18 cellular contexts compared by ENCODE assay signal in the genomic region with DNA sequence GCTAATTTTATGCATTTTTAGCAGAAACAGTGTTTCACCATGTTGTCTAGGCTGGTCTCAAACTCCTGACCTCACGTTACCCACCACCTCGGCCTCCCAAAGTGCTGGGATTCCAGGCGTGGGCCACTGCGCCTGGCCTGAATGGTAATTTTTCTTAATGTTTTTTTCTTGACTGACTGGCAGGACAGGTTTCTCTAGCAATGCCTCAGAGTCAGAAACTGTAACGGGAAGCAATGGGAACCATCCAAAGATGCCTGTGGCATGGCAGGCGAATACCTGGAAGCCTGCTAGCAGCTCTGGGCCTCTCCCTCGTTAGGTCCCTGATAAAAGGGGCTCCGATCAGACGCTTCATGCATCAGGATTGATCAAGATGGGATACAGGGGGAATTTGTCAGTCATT.
A peak's percentile ranks its signal among the peaks of the same experiment; 100 is the strongest.
DNase-seq lines count a peak whose midpoint lies in the region; ATAC-seq, FAIRE-seq and TF ChIP-seq lines count a peak whose summit lies in the region.
"Had no signal": no experiment of that assay in that cellular context is flagged by ENCODE, and none has a peak within 500 bp of the region (broad histone marks: within the 10 kb centered on the region; RNA-seq: fewer than 3 reads in every experiment).

No MANE protein-coding gene starts in this region.

- no peak overlapping the region for H3K27ac ChIP-seq in keratinocyte (ENCODE audit: control insufficient read depth, insufficient read depth, low read length)
- H3K27ac ChIP-seq in neuronal stem cell (replicated peaks; ENCODE audit: low read length): no peak overlapping the region
- no peak overlapping the region for H3K27ac ChIP-seq in mammary epithelial cell (ENCODE audit: insufficient read depth, low read depth, low read length)
- H3K27ac ChIP-seq: BLaER1 treated with 17β-estradiol and CSF1 and Interleukin-3, amounts not matched to agents 10 nM and 100 nM; SK-N-MC had no signal

- no peaks in the 10 kb centered on the region for H3K9me3 ChIP-seq in keratinocyte (ENCODE audit: control insufficient read depth, low read depth, low read length)
- no peaks in the 10 kb centered on the region for H3K9me3 ChIP-seq in neuronal stem cell (replicated peaks in 1 of 2; ENCODE audit: control insufficient read depth in 2 of 2, insufficient read depth in 1 of 2, low read depth in 1 of 2, low read length in 2 of 2)
- H3K9me3 ChIP-seq in mammary epithelial cell (replicated peaks; ENCODE audit: insufficient read depth, low read length): no peaks in the 10 kb centered on the region
- H3K9me3 ChIP-seq: BLaER1 treated with 17β-estradiol and CSF1 and Interleukin-3, amounts not matched to agents 10 nM and 100 nM; HAP-1 had no signal

- H3K9ac ChIP-seq in keratinocyte (ENCODE audit: control insufficient read depth, extremely low read depth, insufficient read depth, low read length) (no peak overlapping the region), neuronal stem cell (ENCODE audit: low read depth, low read length, poor library complexity) (no peak overlapping the region), mammary epithelial cell (ENCODE audit: insufficient read depth, low read length) (no peak overlapping the region)
- H3K9ac ChIP-seq: BLaER1 treated with 17β-estradiol and CSF1 and Interleukin-3, amounts not matched to agents 10 nM and 100 nM had no signal

- H3K27me3 ChIP-seq in keratinocyte (ENCODE audit: control insufficient read depth, extremely low read depth, insufficient read depth, low read length): no peaks in the 10 kb centered on the region
- H3K27me3 ChIP-seq in neuronal stem cell (ENCODE audit: control insufficient read depth in 3 of 3, insufficient read depth in 3 of 3, low read depth in 1 of 3, low read length in 3 of 3): no peaks in the 10 kb centered on the region
- H3K27me3 ChIP-seq in mammary epithelial cell (ENCODE audit: insufficient read depth, low read length): no peaks in the 10 kb centered on the region
- H3K27me3 ChIP-seq: BLaER1 treated with 17β-estradiol and CSF1 and Interleukin-3, amounts not matched to agents 10 nM and 100 nM had no signal

- H4K91ac ChIP-seq in neuronal stem cell (ENCODE audit: low read depth, low read length, poor library complexity): no peak overlapping the region

- no peak for TF ChIP-seq EP300 in Ishikawa (IDR thresholded peaks at IDR 0.05; ENCODE audit: borderline replicate concordance)

- H2BK5ac ChIP-seq in neuronal stem cell (ENCODE audit: low read length): no peak overlapping the region

- in situ Hi-C loops in mammary epithelial cell (cut with MboI; ENCODE audit: low sequenced_read_pairs in 2 of 2): no loop called here

- H3K79me1 ChIP-seq in neuronal stem cell (ENCODE audit: low read depth, low read length): no peaks in the 10 kb centered on the region

- WGBS in neuronal stem cell (ENCODE audit: extremely low coverage in 2 of 2, insufficient read length in 2 of 2, insufficient replicate concordance in 1 of 2), 2 donors: no CpG with 5 or more reads among the region's 9 CpGs
- WGBS in mammary epithelial cell (ENCODE audit: low coverage, missing lambda C conversion rate): 87% methylated on average over 9 of the region's 9 CpGs

- CTCF ChIA-PET in Calu3 (lab: Charles Lee): interaction anchor here (0.7 to 1.7 kb wide), 2 partner anchors 11 to 28 kb away, joined by 3 to 5 read pairs; no protein-coding TSS in a partner anchor
- CTCF ChIA-PET in mammary epithelial cell (lab: Charles Lee; ENCODE audit: low non-redundant PET): no interaction called here

- no peak overlapping the region for H4K8ac ChIP-seq in neuronal stem cell (ENCODE audit: low read depth, low read length)

- H3K27ac Mint-ChIP-seq in Calu3 (ENCODE audit: unreplicated experiment): peak overlapping the region; percentile 97
- H3K27ac Mint-ChIP-seq in natural killer cell: no peak overlapping the region
- H3K27ac Mint-ChIP-seq: CD8-positive, alpha-beta memory T cell had no signal

- H2BK12ac ChIP-seq in neuronal stem cell (ENCODE audit: low read length): peak overlapping the region; percentile 80

- H3K4me1 ChIP-seq in keratinocyte (ENCODE audit: control insufficient read depth, extremely low read depth, insufficient read depth, low read length) (no peaks in the 10 kb centered on the region), neuronal stem cell (ENCODE audit: control insufficient read depth in 2 of 2, insufficient read depth in 1 of 2, low read depth in 1 of 2, low read length in 2 of 2) (peaks cover 3 to 12% of the 10 kb centered on the region in 2 donors), mammary epithelial cell (ENCODE audit: insufficient read depth, low read length) (no peaks in the 10 kb centered on the region)
- H3K4me1 ChIP-seq: HAP-1 had no signal

- peaks cover 73% of the 10 kb centered on the region for H3K4me1 Mint-ChIP-seq in Calu3 (ENCODE audit: low read depth, unreplicated experiment)
- H3K4me1 Mint-ChIP-seq in natural killer cell: no peaks in the 10 kb centered on the region
- H3K4me1 Mint-ChIP-seq: CD8-positive, alpha-beta memory T cell had no signal

- H3K9me3 Mint-ChIP-seq in Calu3 (ENCODE audit: low read depth, unreplicated experiment) (no peaks in the 10 kb centered on the region), natural killer cell (peaks cover 6 to 9% of the 10 kb centered on the region in 2 donors)

- H3K36me3 ChIP-seq in keratinocyte (ENCODE audit: control insufficient read depth in 2 of 2, extremely low read depth in 1 of 2, insufficient read depth in 2 of 2, low read length in 2 of 2) (no peaks in the 10 kb centered on the region), neuronal stem cell (replicated peaks in 1 of 2; ENCODE audit: control insufficient read depth in 2 of 2, insufficient read depth in 2 of 2, low read length in 2 of 2) (no peaks in the 10 kb centered on the region), mammary epithelial cell (ENCODE audit: insufficient read depth, low read length) (no peaks in the 10 kb centered on the region)
- H3K36me3 ChIP-seq: BLaER1 treated with 17β-estradiol and CSF1 and Interleukin-3, amounts not matched to agents 10 nM and 100 nM; HAP-1 had no signal

- no TSS peak for BruUV-seq in Calu3 (replicated peaks; lab: Mats Ljungman, UMichigan)
- BruUV-seq in mammary epithelial cell (replicated peaks; lab: Mats Ljungman, UMichigan): no TSS peak

- no peaks in the 10 kb centered on the region for H3K9me1 ChIP-seq in keratinocyte (ENCODE audit: control insufficient read depth, extremely low read depth, insufficient read depth, low read length)

- no peak overlapping the region for H3K4me3 ChIP-seq in keratinocyte (ENCODE audit: control insufficient read depth in 2 of 3, extremely low read depth in 1 of 3, insufficient read depth in 2 of 3, low read depth in 1 of 3, low read length in 3 of 3)
- H3K4me3 ChIP-seq in neuronal stem cell (ENCODE audit: low read length in 2 of 2): no peak overlapping the region
- H3K4me3 ChIP-seq in mammary epithelial cell (replicated peaks in 1 of 3; ENCODE audit: insufficient read depth in 1 of 3, low read depth in 2 of 3, low read length in 3 of 3): no peak overlapping the region
- H3K4me3 ChIP-seq: BLaER1 treated with 17β-estradiol and CSF1 and Interleukin-3, amounts not matched to agents 10 nM and 100 nM; HAP-1; SK-N-MC had no signal

- H3K36me3 Mint-ChIP-seq in Calu3 (ENCODE audit: insufficient read depth, unreplicated experiment) (peaks cover 18% of the 10 kb centered on the region), natural killer cell (no peaks in the 10 kb centered on the region)
- H3K36me3 Mint-ChIP-seq: CD8-positive, alpha-beta memory T cell had no signal

- no peak overlapping the region for H3K14ac ChIP-seq in neuronal stem cell (ENCODE audit: low read length)

- no peak for ATAC-seq in natural killer cell

- TF ChIP-seq CTCF in Calu3 (IDR thresholded peaks at IDR 0.05; ENCODE audit: unreplicated experiment) (no peak), keratinocyte (optimal IDR thresholded peaks at IDR 0.05 in 1 of 3, IDR thresholded peaks at IDR 0.05 in 1 of 3, conservative IDR thresholded peaks at IDR 0.05 in 1 of 3; ENCODE audit: extremely low read depth in 1 of 3, insufficient read depth in 2 of 3, low read length in 3 of 3) (no peak), mammary epithelial cell (conservative IDR thresholded peaks at IDR 0.05 in 1 of 2, IDR thresholded peaks at IDR 0.05 in 1 of 2; ENCODE audit: extremely low read depth in 1 of 2, insufficient read depth in 1 of 2, low read depth in 1 of 2, low read length in 2 of 2) (no peak), natural killer cell (IDR thresholded peaks at IDR 0.05) (no peak)

- no peak for TF ChIP-seq RAD21 in Ishikawa (IDR thresholded peaks at IDR 0.05; ENCODE audit: low read depth)

- H2AFZ ChIP-seq in keratinocyte (ENCODE audit: control insufficient read depth, low read length) (peak overlapping the region; percentile 40), neuronal stem cell (ENCODE audit: low read length) (no peak overlapping the region), mammary epithelial cell (ENCODE audit: low read depth, low read length) (no peak overlapping the region)

- intact Hi-C loops in Calu3 (cut with micrococcal nuclease; ENCODE audit: unreplicated experiment) (no loop called here), mammary epithelial cell (cut with micrococcal nuclease) (no loop called here), natural killer cell (cut with micrococcal nuclease) (no loop called here)

- DNase-seq in Calu3 (peak; percentile 63), keratinocyte (ENCODE audit: low read depth, low spot score) (no peak), neuronal stem cell (ENCODE audit: low spot score) (no peak), mammary epithelial cell (no peak), natural killer cell (no peak)
- DNase-seq in activated CD8-positive, alpha-beta memory T cell treated with anti-CD3 and anti-CD28 coated beads for 24 hours: no peak
- DNase-seq: CD8-positive, alpha-beta memory T cell; DMS79 treated with DMSO at 0.1 percent for 48 hours; KBM-7; NCI-H1105 treated with DMSO at 0.1 percent for 48 hours; NCI-H1694; NCI-H774; SHP77 had no signal

- H3K4me2 ChIP-seq in keratinocyte (ENCODE audit: control insufficient read depth, extremely low read depth, insufficient read depth, low read depth, low read length) (no peak overlapping the region), neuronal stem cell (ENCODE audit: insufficient read depth, low read length, poor library complexity, severe bottlenecking) (no peak overlapping the region), mammary epithelial cell (ENCODE audit: insufficient read depth, low read depth, low read length) (no peak overlapping the region)
- H3K4me2 ChIP-seq: BLaER1 treated with 17β-estradiol and CSF1 and Interleukin-3, amounts not matched to agents 10 nM and 100 nM had no signal

- H3K18ac ChIP-seq in neuronal stem cell (ENCODE audit: low read length): no peak overlapping the region

- H3K4me3 Mint-ChIP-seq in Calu3 (ENCODE audit: low read depth, unreplicated experiment) (peak overlapping the region; percentile 22), natural killer cell (no peak overlapping the region)
- H3K4me3 Mint-ChIP-seq: CD8-positive, alpha-beta memory T cell had no signal

- H2AK5ac ChIP-seq in neuronal stem cell (ENCODE audit: low read depth, low read length): no peak overlapping the region

- H3K4ac ChIP-seq in neuronal stem cell (ENCODE audit: low read length): no peak overlapping the region

- H3K23ac ChIP-seq in neuronal stem cell (ENCODE audit: low read depth, low read length, poor library complexity): no peak overlapping the region

- H4K20me1 ChIP-seq in keratinocyte (ENCODE audit: control insufficient read depth, extremely low read depth, insufficient read depth, low read length) (no peaks in the 10 kb centered on the region), mammary epithelial cell (ENCODE audit: insufficient read depth, low read length) (no peaks in the 10 kb centered on the region)
- H4K20me1 ChIP-seq: BLaER1 treated with 17β-estradiol and CSF1 and Interleukin-3, amounts not matched to agents 10 nM and 100 nM had no signal

- no peaks in the 10 kb centered on the region for H3K27me3 Mint-ChIP-seq in Calu3 (ENCODE audit: unreplicated experiment)
- H3K27me3 Mint-ChIP-seq in natural killer cell (ENCODE audit: low read depth in 2 of 2): no peaks in the 10 kb centered on the region
- H3K27me3 Mint-ChIP-seq: CD8-positive, alpha-beta memory T cell had no signal

- FAIRE-seq in keratinocyte (lab: Jason Lieb, UNC): no peak
- FAIRE-seq: D721Med had no signal

- no peaks in the 10 kb centered on the region for H3K79me2 ChIP-seq in keratinocyte (ENCODE audit: control insufficient read depth, insufficient read depth, low read length)
- no peaks in the 10 kb centered on the region for H3K79me2 ChIP-seq in mammary epithelial cell (ENCODE audit: insufficient read depth, low read length)

- dilution Hi-C loops in keratinocyte (cut with MboI; ENCODE audit: extremely low pct_ligation_motif_present, low sequenced_read_pairs): no loop called here
- dilution Hi-C loops in mammary epithelial cell (cut with HindIII; ENCODE audit: low sequenced_read_pairs): no loop called here

- no peak overlapping the region for H2BK120ac ChIP-seq in neuronal stem cell (ENCODE audit: low read depth, low read length)

- H2BK15ac ChIP-seq in neuronal stem cell (ENCODE audit: low read length): no peak overlapping the region
